In the genomic region with DNA sequence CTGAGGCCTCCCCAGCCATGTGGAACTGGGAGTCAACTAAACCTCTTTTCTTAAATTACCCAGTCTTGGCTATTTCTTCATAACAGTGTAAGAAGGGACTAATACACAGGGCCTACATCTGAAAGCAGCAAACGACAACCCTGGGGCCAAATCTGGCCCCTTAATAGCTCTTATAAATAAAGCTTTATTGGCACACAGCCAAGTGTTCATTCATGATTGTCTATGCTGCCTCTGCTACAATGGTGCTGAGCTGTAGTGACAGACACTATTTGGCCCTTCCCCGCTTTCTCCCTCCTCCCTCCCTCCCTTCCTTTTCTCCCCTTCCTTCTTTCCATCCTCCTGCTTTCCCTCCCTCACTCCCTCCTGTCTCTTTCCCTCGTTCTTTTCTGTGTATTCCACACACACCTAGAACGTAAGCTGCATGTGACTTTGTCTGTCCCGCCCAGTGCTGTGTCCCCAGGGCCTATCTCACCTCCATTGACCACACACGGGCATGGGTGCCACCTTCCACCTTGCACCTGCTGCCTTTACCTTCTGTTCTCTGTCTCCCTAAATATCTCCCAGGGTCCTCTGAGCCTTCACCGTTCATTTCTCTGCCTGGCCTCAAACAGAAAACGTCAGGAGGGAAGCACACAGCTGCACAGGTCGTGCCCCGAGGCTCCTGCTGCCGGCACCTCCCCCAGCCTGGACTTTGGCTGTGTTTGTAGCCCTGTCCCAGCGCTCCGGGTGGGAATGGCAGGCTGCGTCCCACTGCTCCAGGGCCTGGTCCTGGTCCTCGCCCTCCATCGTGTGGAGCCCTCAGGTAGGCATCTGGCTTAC, we compare ENCODE assay signal across 2 cellular contexts.
A peak's percentile ranks its signal among the peaks of the same experiment; 100 is the strongest.
TF ChIP-seq lines count a peak whose summit lies in the region.

A gene with protein sequence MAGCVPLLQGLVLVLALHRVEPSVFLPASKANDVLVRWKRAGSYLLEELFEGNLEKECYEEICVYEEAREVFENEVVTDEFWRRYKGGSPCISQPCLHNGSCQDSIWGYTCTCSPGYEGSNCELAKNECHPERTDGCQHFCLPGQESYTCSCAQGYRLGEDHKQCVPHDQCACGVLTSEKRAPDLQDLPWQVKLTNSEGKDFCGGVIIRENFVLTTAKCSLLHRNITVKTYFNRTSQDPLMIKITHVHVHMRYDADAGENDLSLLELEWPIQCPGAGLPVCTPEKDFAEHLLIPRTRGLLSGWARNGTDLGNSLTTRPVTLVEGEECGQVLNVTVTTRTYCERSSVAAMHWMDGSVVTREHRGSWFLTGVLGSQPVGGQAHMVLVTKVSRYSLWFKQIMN (plus strand): TSS at position 720 of the 819 bp plus-strand sequence. CDS start 13 bp downstream, at position 733.

TF ChIP-seq in HEK293, 187 proteins besides CTCF, POLR2A, EP300 and RAD21 (continues in another document):
- TF ChIP-seq, protein P1, sequence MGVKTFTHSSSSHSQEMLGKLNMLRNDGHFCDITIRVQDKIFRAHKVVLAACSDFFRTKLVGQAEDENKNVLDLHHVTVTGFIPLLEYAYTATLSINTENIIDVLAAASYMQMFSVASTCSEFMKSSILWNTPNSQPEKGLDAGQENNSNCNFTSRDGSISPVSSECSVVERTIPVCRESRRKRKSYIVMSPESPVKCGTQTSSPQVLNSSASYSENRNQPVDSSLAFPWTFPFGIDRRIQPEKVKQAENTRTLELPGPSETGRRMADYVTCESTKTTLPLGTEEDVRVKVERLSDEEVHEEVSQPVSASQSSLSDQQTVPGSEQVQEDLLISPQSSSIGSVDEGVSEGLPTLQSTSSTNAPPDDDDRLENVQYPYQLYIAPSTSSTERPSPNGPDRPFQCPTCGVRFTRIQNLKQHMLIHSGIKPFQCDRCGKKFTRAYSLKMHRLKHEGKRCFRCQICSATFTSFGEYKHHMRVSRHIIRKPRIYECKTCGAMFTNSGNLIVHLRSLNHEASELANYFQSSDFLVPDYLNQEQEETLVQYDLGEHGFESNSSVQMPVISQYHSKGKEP (tag by site-specific recombination; IDR thresholded peaks at IDR 0.05): peak; percentile 42; the same call in 1 of the 2 replicates
- TF ChIP-seq MEIS1 (CRISPR knock-in tag; IDR thresholded peaks at IDR 0.05; ENCODE audit: borderline replicate concordance) (no peak), SP7 (tag by site-specific recombination; IDR thresholded peaks at IDR 0.05) (peak; percentile 16), ZNF701 (tag by site-specific recombination; IDR thresholded peaks at IDR 0.05) (no peak), ZNF776 (tag by site-specific recombination; IDR thresholded peaks at IDR 0.05; ENCODE audit: borderline replicate concordance) (no peak), ZNF114 (tag by site-specific recombination; IDR thresholded peaks at IDR 0.05) (no peak), KLF7 (tag by site-specific recombination; IDR thresholded peaks at IDR 0.05; ENCODE audit: borderline replicate concordance) (no peak), PRDM1 (tag by site-specific recombination; IDR thresholded peaks at IDR 0.05) (peak; percentile 62; the same call in 1 of the 2 replicates), KLF8 (tag by site-specific recombination; IDR thresholded peaks at IDR 0.05) (no peak), ZNF184 (tag by site-specific recombination; IDR thresholded peaks at IDR 0.05) (0 out of 2 replicates have a peak, but pooled peaks have one; percentile 70), ZNF514 (tag by site-specific recombination; IDR thresholded peaks at IDR 0.05) (no peak), REPIN1 (tag by site-specific recombination; IDR thresholded peaks at IDR 0.05; ENCODE audit: low read depth) (no peak), ZNF777 (tag by site-specific recombination; IDR thresholded peaks at IDR 0.05; ENCODE audit: borderline replicate concordance) (no peak), ZNF629 (tag by site-specific recombination; IDR thresholded peaks at IDR 0.05) (no peak), ZNF311 (tag by site-specific recombination; IDR thresholded peaks at IDR 0.05; ENCODE audit: borderline replicate concordance) (no peak), ZNF48 (tag by site-specific recombination; IDR thresholded peaks at IDR 0.05) (no peak), ZNF501 (tag by site-specific recombination; IDR thresholded peaks at IDR 0.05) (no peak)
- TF ChIP-seq, protein P2, sequence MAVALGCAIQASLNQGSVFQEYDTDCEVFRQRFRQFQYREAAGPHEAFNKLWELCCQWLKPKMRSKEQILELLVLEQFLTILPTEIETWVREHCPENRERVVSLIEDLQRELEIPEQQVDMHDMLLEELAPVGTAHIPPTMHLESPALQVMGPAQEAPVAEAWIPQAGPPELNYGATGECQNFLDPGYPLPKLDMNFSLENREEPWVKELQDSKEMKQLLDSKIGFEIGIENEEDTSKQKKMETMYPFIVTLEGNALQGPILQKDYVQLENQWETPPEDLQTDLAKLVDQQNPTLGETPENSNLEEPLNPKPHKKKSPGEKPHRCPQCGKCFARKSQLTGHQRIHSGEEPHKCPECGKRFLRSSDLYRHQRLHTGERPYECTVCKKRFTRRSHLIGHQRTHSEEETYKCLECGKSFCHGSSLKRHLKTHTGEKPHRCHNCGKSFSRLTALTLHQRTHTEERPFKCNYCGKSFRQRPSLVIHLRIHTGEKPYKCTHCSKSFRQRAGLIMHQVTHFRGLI (tag by site-specific recombination; IDR thresholded peaks at IDR 0.05): no peak
- TF ChIP-seq, protein P3, sequence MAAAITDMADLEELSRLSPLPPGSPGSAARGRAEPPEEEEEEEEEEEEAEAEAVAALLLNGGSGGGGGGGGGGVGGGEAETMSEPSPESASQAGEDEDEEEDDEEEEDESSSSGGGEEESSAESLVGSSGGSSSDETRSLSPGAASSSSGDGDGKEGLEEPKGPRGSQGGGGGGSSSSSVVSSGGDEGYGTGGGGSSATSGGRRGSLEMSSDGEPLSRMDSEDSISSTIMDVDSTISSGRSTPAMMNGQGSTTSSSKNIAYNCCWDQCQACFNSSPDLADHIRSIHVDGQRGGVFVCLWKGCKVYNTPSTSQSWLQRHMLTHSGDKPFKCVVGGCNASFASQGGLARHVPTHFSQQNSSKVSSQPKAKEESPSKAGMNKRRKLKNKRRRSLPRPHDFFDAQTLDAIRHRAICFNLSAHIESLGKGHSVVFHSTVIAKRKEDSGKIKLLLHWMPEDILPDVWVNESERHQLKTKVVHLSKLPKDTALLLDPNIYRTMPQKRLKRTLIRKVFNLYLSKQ (tag by site-specific recombination; IDR thresholded peaks at IDR 0.05; ENCODE audit: borderline replicate concordance): no peak
- TF ChIP-seq, protein P4, sequence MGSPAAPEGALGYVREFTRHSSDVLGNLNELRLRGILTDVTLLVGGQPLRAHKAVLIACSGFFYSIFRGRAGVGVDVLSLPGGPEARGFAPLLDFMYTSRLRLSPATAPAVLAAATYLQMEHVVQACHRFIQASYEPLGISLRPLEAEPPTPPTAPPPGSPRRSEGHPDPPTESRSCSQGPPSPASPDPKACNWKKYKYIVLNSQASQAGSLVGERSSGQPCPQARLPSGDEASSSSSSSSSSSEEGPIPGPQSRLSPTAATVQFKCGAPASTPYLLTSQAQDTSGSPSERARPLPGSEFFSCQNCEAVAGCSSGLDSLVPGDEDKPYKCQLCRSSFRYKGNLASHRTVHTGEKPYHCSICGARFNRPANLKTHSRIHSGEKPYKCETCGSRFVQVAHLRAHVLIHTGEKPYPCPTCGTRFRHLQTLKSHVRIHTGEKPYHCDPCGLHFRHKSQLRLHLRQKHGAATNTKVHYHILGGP (tag by site-specific recombination; IDR thresholded peaks at IDR 0.05): 0 out of 2 replicates have a peak, but pooled peaks have one; percentile 13

TF ChIP-seq in K562, 482 proteins besides CTCF, POLR2A, EP300 and RAD21 (continued from another document):
- TF ChIP-seq, protein P5, sequence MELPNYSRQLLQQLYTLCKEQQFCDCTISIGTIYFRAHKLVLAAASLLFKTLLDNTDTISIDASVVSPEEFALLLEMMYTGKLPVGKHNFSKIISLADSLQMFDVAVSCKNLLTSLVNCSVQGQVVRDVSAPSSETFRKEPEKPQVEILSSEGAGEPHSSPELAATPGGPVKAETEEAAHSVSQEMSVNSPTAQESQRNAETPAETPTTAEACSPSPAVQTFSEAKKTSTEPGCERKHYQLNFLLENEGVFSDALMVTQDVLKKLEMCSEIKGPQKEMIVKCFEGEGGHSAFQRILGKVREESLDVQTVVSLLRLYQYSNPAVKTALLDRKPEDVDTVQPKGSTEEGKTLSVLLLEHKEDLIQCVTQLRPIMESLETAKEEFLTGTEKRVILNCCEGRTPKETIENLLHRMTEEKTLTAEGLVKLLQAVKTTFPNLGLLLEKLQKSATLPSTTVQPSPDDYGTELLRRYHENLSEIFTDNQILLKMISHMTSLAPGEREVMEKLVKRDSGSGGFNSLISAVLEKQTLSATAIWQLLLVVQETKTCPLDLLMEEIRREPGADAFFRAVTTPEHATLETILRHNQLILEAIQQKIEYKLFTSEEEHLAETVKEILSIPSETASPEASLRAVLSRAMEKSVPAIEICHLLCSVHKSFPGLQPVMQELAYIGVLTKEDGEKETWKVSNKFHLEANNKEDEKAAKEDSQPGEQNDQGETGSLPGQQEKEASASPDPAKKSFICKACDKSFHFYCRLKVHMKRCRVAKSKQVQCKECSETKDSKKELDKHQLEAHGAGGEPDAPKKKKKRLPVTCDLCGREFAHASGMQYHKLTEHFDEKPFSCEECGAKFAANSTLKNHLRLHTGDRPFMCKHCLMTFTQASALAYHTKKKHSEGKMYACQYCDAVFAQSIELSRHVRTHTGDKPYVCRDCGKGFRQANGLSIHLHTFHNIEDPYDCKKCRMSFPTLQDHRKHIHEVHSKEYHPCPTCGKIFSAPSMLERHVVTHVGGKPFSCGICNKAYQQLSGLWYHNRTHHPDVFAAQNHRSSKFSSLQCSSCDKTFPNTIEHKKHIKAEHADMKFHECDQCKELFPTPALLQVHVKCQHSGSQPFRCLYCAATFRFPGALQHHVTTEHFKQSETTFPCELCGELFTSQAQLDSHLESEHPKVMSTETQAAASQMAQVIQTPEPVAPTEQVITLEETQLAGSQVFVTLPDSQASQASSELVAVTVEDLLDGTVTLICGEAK (IDR thresholded peaks at IDR 0.05): peak; percentile 86
- TF ChIP-seq, protein P5 (CRISPR knock-in tag; IDR thresholded peaks at IDR 0.05): no peak
- TF ChIP-seq MCM3 (IDR thresholded peaks at IDR 0.05): no peak
- TF ChIP-seq SMAD1 (IDR thresholded peaks at IDR 0.05; ENCODE audit: low read depth, low read length, partially characterized antibody): peak; percentile 20
- peak; percentile 86 for TF ChIP-seq NFIX (CRISPR knock-in tag; IDR thresholded peaks at IDR 0.05; ENCODE audit: low read depth)
TF ChIP-seq in K562: peak in this region for 5.
